In the genomic region with DNA sequence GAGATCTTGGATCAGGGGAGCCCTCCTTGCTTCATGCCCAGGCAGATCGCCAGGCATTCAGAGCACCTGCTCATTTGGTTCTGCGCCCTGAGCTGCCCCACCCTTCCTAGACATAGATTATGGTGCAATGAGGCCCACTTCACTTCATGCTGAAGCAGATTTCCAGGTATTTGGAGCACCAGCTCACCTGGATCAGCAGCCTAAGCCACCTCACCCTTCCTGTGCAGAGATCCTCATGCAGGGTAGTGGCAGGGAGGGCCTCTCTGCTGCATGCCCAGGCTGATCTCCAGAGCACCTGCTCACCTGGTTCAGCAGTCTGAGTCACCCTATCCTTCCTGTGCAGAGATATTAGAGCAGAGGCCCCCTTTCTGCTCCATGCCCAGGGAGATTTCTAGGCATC, we compare ENCODE assay signal across 21 cellular contexts.
DNase-seq lines count a peak whose midpoint lies in the region; ATAC-seq, FAIRE-seq and TF ChIP-seq lines count a peak whose summit lies in the region.
"Had no signal": no experiment of that assay in that cellular context is flagged by ENCODE, and none has a peak within 500 bp of the region (broad histone marks: within the 10 kb centered on the region; RNA-seq: fewer than 3 reads in every experiment).

No MANE protein-coding gene starts in this region.

- no peaks in the 10 kb centered on the region for H3K27me3 ChIP-seq in lower lobe of right lung (ENCODE audit: low read depth)
- H3K27me3 ChIP-seq: SJSA1 had no signal

- no peak overlapping the region for H3K4me3 ChIP-seq in lower lobe of right lung
- H3K4me3 ChIP-seq: SJSA1 had no signal

- no peak for TF ChIP-seq CTCF in lower lobe of right lung (IDR thresholded peaks at IDR 0.05)

- ATAC-seq in lower lobe of right lung (peak; percentile 24 to 61), HG02870 (IDR thresholded peaks at IDR 0.05; ENCODE audit: unreplicated experiment) (no peak)

- H3K27ac ChIP-seq in lower lobe of right lung, result no peak overlapping the region
- H3K27ac ChIP-seq: SJSA1 had no signal

- H3K9me3 ChIP-seq in lower lobe of right lung, result no peaks in the 10 kb centered on the region
- H3K9me3 ChIP-seq: SJSA1 had no signal

- H3K4me1 ChIP-seq in lower lobe of right lung, result no peaks in the 10 kb centered on the region
- H3K4me1 ChIP-seq: SJSA1 had no signal

- intact Hi-C loops in lower lobe of right lung (cut with DNase I), result no loop called here

- no peaks in the 10 kb centered on the region for H3K36me3 ChIP-seq in lower lobe of right lung
- H3K36me3 ChIP-seq: SJSA1 had no signal

- peak; percentile 2 for DNase-seq in NCI-H2029 treated with DMSO at 0.1 percent for 48 hours (lab: John Stamatoyannopoulos, UW)
- no peak for DNase-seq in NCI-H2029 (lab: John Stamatoyannopoulos, UW)
- peak; percentile 4 for DNase-seq in HPDE6-E6E7 (ENCODE audit: extremely low spot score)
- peak; percentile 3 for DNase-seq in UCSD-AML1 (lab: John Stamatoyannopoulos, UW; ENCODE audit: unreplicated experiment)
- no peak for DNase-seq in lower lobe of right lung
- DNase-seq in GM12891 (ENCODE audit: insufficient read length, low spot score), result no peak
- no peak for DNase-seq in GM12892 (ENCODE audit: insufficient read length)
- DNase-seq: 8988T; CD4-positive, alpha-beta memory T cell; GF-D8; H9; Kasumi-1; NCI-H1417; NCI-H187 treated with DMSO at 0.1 percent for 48 hours; NCI-H524; NK-92 treated with Interleukin-12 subunit alpha and Interleukin-12 subunit beta, amount 100 ng/mL, for 24 hours had no signal

- no peak for FAIRE-seq in GM12891 (lab: Jason Lieb, UNC)
- no peak for FAIRE-seq in GM12892 (lab: Jason Lieb, UNC)
- FAIRE-seq: D721Med, GM19239, HTR-8/SVneo had no signal

- no peak for TF ChIP-seq POLR2A in GM12891 (IDR thresholded peaks at IDR 0.05; ENCODE audit: low read depth, low read length)
- no peak for TF ChIP-seq POLR2A in GM12892 (IDR thresholded peaks at IDR 0.05; ENCODE audit: low read depth, low read length)

TF ChIP-seq in GM12891, 5 proteins besides CTCF, POLR2A, EP300 and RAD21:
- no peak for TF ChIP-seq POLR2AphosphoS5 (IDR thresholded peaks at IDR 0.05; ENCODE audit: low read depth, low read length)
- TF ChIP-seq POU2F2 (IDR thresholded peaks at IDR 0.05; ENCODE audit: low read depth, low read length), result no peak
- no peak for TF ChIP-seq PAX5 (IDR thresholded peaks at IDR 0.05; ENCODE audit: insufficient read depth, low read length, severe bottlenecking)
- TF ChIP-seq TAF1 (IDR thresholded peaks at IDR 0.05; ENCODE audit: low read depth, low read length), result no peak
- TF ChIP-seq SPI1 (IDR thresholded peaks at IDR 0.05; ENCODE audit: low read depth, low read length), result no peak
TF ChIP-seq in GM12891: peak in this region for 0.

Comparison
In these comparisons a context has a peak if more than half of its experiments do, and no peak if none do; other contexts are left out.
1. DNase-seq: peak in NCI-H2029 treated with DMSO at 0.1 percent for 48 hours (single experiment), HPDE6-E6E7 (single experiment) and UCSD-AML1 (single experiment); none in NCI-H2029 (single experiment), lower lobe of right lung (single experiment), GM12891 (single experiment) and GM12892 (single experiment).